ENCODE assay signal across 13 cellular contexts in genomic region chr6:149212892-149213786, GRCh38.
DNase-seq lines count a peak whose midpoint lies in the region; ATAC-seq, FAIRE-seq and TF ChIP-seq lines count a peak whose summit lies in the region.
"Had no signal": no experiment of that assay in that cellular context is flagged by ENCODE, and none has a peak within 500 bp of the region (broad histone marks: within the 10 kb centered on the region; RNA-seq: fewer than 3 reads in every experiment).

No MANE protein-coding gene starts in this region.

- H3K4me3 Mint-ChIP-seq in astrocyte (ENCODE audit: unreplicated experiment), result no peak overlapping the region

- no peak overlapping the region for H3K27ac Mint-ChIP-seq in astrocyte (ENCODE audit: unreplicated experiment)
- H3K27ac Mint-ChIP-seq: stimulated activated naive CD8-positive, alpha-beta T cell treated with anti-CD3 and anti-CD28 coated beads, Interleukin-15, Interleukin-2, amounts not matched to agents 100 ng/mL and 50 ng/mL, for 24 hours had no signal

- no peak for DNase-seq in mammary epithelial cell
- no peak for DNase-seq in breast epithelium (ENCODE audit: low spot score in 2 of 2)
- DNase-seq in astrocyte (ENCODE audit: low read depth), result peak; percentile 77
- peak in 1 of 49 donors; percentile 36 for DNase-seq in substantia nigra (lab: John Stamatoyannopoulos, UW)
- DNase-seq in DMS79 (lab: John Stamatoyannopoulos, UW), result no peak
- DNase-seq in RPMI8226, result no peak
- DNase-seq in left colon, result no peak
- DNase-seq: AML-193, NCI-H1694 had no signal

- H3K27me3 ChIP-seq in mammary epithelial cell (ENCODE audit: insufficient read depth, low read length) (no peaks in the 10 kb centered on the region), breast epithelium (no peaks in the 10 kb centered on the region), astrocyte (ENCODE audit: insufficient read depth, low read length) (no peaks in the 10 kb centered on the region)

- H2AFZ ChIP-seq in mammary epithelial cell (ENCODE audit: low read depth, low read length), result peak overlapping the region; percentile 18
- no peak overlapping the region for H2AFZ ChIP-seq in astrocyte (ENCODE audit: low read depth, low read length)

- no peak overlapping the region for H3K4me2 ChIP-seq in mammary epithelial cell (ENCODE audit: insufficient read depth, low read depth, low read length)
- H3K4me2 ChIP-seq in astrocyte (ENCODE audit: low read length), result peak overlapping the region; percentile 42

- H3K27ac ChIP-seq in mammary epithelial cell (ENCODE audit: insufficient read depth, low read depth, low read length) (no peak overlapping the region), breast epithelium (no peak overlapping the region), astrocyte (ENCODE audit: low read depth, low read length) (no peak overlapping the region), substantia nigra (ENCODE audit: low read depth, low read length, poor library complexity, severe bottlenecking) (peak overlapping the region; percentile 44)

- H3K36me3 ChIP-seq in mammary epithelial cell (ENCODE audit: insufficient read depth, low read length) (no peaks in the 10 kb centered on the region), breast epithelium (no peaks in the 10 kb centered on the region), astrocyte (ENCODE audit: insufficient read depth, low read length) (no peaks in the 10 kb centered on the region)

- in situ Hi-C loops in mammary epithelial cell (cut with MboI; ENCODE audit: low sequenced_read_pairs in 2 of 2), result no loop called here

- H3K9me3 ChIP-seq in mammary epithelial cell (replicated peaks; ENCODE audit: insufficient read depth, low read length), result no peaks in the 10 kb centered on the region
- H3K9me3 ChIP-seq in breast epithelium, result no peaks in the 10 kb centered on the region
- H3K9me3 ChIP-seq in astrocyte (ENCODE audit: insufficient read depth, low read depth, low read length), result no peaks in the 10 kb centered on the region

- H3K36me3 Mint-ChIP-seq in astrocyte (ENCODE audit: low read depth, unreplicated experiment), result no peaks in the 10 kb centered on the region

- WGBS in mammary epithelial cell (ENCODE audit: low coverage, missing lambda C conversion rate), result 74% methylated on average over 7 of the region's 9 CpGs

- no peaks in the 10 kb centered on the region for H4K20me1 ChIP-seq in mammary epithelial cell (ENCODE audit: insufficient read depth, low read length)
- H4K20me1 ChIP-seq in astrocyte (ENCODE audit: insufficient read depth, low read length), result no peaks in the 10 kb centered on the region

- intact Hi-C loops in mammary epithelial cell (cut with micrococcal nuclease) (no loop called here), breast epithelium (cut with DNase I; ENCODE audit: low total_unique reads) (no loop called here), left colon (cut with DNase I, micrococcal nuclease) (no loop called here)

- no peak overlapping the region for H3K4me3 ChIP-seq in mammary epithelial cell (replicated peaks in 1 of 3; ENCODE audit: insufficient read depth in 1 of 3, low read depth in 2 of 3, low read length in 3 of 3)
- H3K4me3 ChIP-seq in breast epithelium, result no peak overlapping the region
- H3K4me3 ChIP-seq in astrocyte (ENCODE audit: insufficient read depth, low read depth, low read length), result no peak overlapping the region

- no peak for TF ChIP-seq CTCF in mammary epithelial cell (conservative IDR thresholded peaks at IDR 0.05 in 1 of 2, IDR thresholded peaks at IDR 0.05 in 1 of 2; ENCODE audit: extremely low read depth in 1 of 2, insufficient read depth in 1 of 2, low read depth in 1 of 2, low read length in 2 of 2)
- no peak for TF ChIP-seq CTCF in breast epithelium (IDR thresholded peaks at IDR 0.05)
- TF ChIP-seq CTCF in astrocyte (IDR thresholded peaks at IDR 0.05; ENCODE audit: insufficient read depth, low read depth, low read length), result no peak

- no peaks in the 10 kb centered on the region for H3K9me3 Mint-ChIP-seq in astrocyte (ENCODE audit: unreplicated experiment)
- H3K9me3 Mint-ChIP-seq: stimulated activated naive CD8-positive, alpha-beta T cell treated with anti-CD3 and anti-CD28 coated beads, Interleukin-15, Interleukin-2, amounts not matched to agents 100 ng/mL and 50 ng/mL, for 24 hours had no signal

- peaks cover 25% of the 10 kb centered on the region for H3K4me1 Mint-ChIP-seq in astrocyte (ENCODE audit: low read depth, unreplicated experiment)

- H3K27me3 Mint-ChIP-seq in astrocyte (ENCODE audit: low read depth, unreplicated experiment), result no peaks in the 10 kb centered on the region
- H3K27me3 Mint-ChIP-seq: stimulated activated naive CD8-positive, alpha-beta T cell treated with anti-CD3 and anti-CD28 coated beads, Interleukin-15, Interleukin-2, amounts not matched to agents 100 ng/mL and 50 ng/mL, for 24 hours had no signal

- TF ChIP-seq POLR2A in breast epithelium (IDR thresholded peaks at IDR 0.05), result no peak

- H3K4me1 ChIP-seq in mammary epithelial cell (ENCODE audit: insufficient read depth, low read length) (no peaks in the 10 kb centered on the region), breast epithelium (no peaks in the 10 kb centered on the region), astrocyte (ENCODE audit: insufficient read depth, low read length) (peaks cover 33% of the 10 kb centered on the region)

- no peak for FAIRE-seq in astrocyte (lab: Jason Lieb, UNC)
- FAIRE-seq: keratinocyte had no signal

- BruUV-seq in mammary epithelial cell (replicated peaks; lab: Mats Ljungman, UMichigan), result no TSS peak

- H3K79me2 ChIP-seq in mammary epithelial cell (ENCODE audit: insufficient read depth, low read length), result no peaks in the 10 kb centered on the region
- no peaks in the 10 kb centered on the region for H3K79me2 ChIP-seq in astrocyte (ENCODE audit: insufficient read depth, low read length)

- CTCF ChIA-PET in mammary epithelial cell (lab: Charles Lee; ENCODE audit: low non-redundant PET), result no interaction called here

- ATAC-seq in HG03432 (IDR thresholded peaks at IDR 0.05; ENCODE audit: unreplicated experiment), result peak; percentile 40
- no peak for ATAC-seq in left colon
- ATAC-seq: Right ventricle myocardium inferior had no signal

- dilution Hi-C loops in mammary epithelial cell (cut with HindIII; ENCODE audit: low sequenced_read_pairs), result no loop called here

- H3K9ac ChIP-seq in mammary epithelial cell (ENCODE audit: insufficient read depth, low read length) (no peak overlapping the region), astrocyte (ENCODE audit: low read length) (no peak overlapping the region)
